ENCODE assay signal across 20 cellular contexts in genomic region chr2:151902829-151903228, GRCh38.
DNase-seq lines count a peak whose midpoint lies in the region; ATAC-seq and TF ChIP-seq lines count a peak whose summit lies in the region.
"Had no signal": no experiment of that assay in that cellular context is flagged by ENCODE, and none has a peak within 500 bp of the region (broad histone marks: within the 10 kb centered on the region; RNA-seq: fewer than 3 reads in every experiment).

No MANE protein-coding gene starts in this region.

- no peak overlapping the region for H2BK12ac ChIP-seq in H9 (ENCODE audit: insufficient read length, low read depth, low read length)

- H2BK20ac ChIP-seq in H9 (ENCODE audit: low read depth, low read length, poor library complexity, severe bottlenecking) = no peak overlapping the region

- no peaks in the 10 kb centered on the region for H3K23me2 ChIP-seq in H9 (ENCODE audit: insufficient read length, low read depth, low read length, poor library complexity, severe bottlenecking)

- H3K4me3 Mint-ChIP-seq in H9 = no peak overlapping the region
- H3K4me3 Mint-ChIP-seq: CD4-positive, CD25-positive, alpha-beta regulatory T cell; CD8-positive, alpha-beta memory T cell had no signal

- no peak overlapping the region for H3K27ac ChIP-seq in coronary artery
- no peak overlapping the region for H3K27ac ChIP-seq in H9 (ENCODE audit: insufficient read length, low read depth, low read length)

- DNase-seq in astrocyte of the hippocampus (ENCODE audit: low read depth, low spot score) = peak; percentile 9
- DNase-seq in iris pigment epithelial cell (ENCODE audit: low read depth) = peak; percentile 6
- DNase-seq in omental fat pad (ENCODE audit: low spot score) = no peak
- no peak for DNase-seq in HEK293T (ENCODE audit: extremely low spot score)
- DNase-seq in UCSD-AML1 (lab: John Stamatoyannopoulos, UW; ENCODE audit: unreplicated experiment) = no peak
- no peak for DNase-seq in coronary artery (ENCODE audit: low spot score)
- no peak for DNase-seq in H9
- DNase-seq: ACHN; BE2C; C1 segment of cervical spinal cord; CD4-positive, CD25-positive, alpha-beta regulatory T cell; CD8-positive, alpha-beta memory T cell; COR-L47; DMS 273 treated with DMSO at 0.1 percent for 48 hours; DMS53; DND-41; EL; GOT3; H7 had no signal

- TF ChIP-seq CTCF in omental fat pad (IDR thresholded peaks at IDR 0.05) (no peak), coronary artery (IDR thresholded peaks at IDR 0.05) (no peak), H9 (conservative IDR thresholded peaks at IDR 0.05) (no peak)

- H3K9ac ChIP-seq in H9 (ENCODE audit: extremely low read depth, insufficient read length, low read length) = no peak overlapping the region

- H3T11ph ChIP-seq in H9 (ENCODE audit: low read length) = no peak overlapping the region

- no peaks in the 10 kb centered on the region for H3K9me3 Mint-ChIP-seq in H9
- H3K9me3 Mint-ChIP-seq: CD8-positive, alpha-beta memory T cell had no signal

- H4K8ac ChIP-seq in H9 (replicated peaks; ENCODE audit: insufficient read length, low read depth, low read length) = no peak overlapping the region

- no CpG with 5 or more reads among the region's 3 CpGs for WGBS in H9 (ENCODE audit: extremely low coverage, insufficient read length, low lambda C conversion rate)

- no peak overlapping the region for H3K23ac ChIP-seq in H9 (ENCODE audit: insufficient read length, low read depth, low read length)

- H4K5ac ChIP-seq in H9 (ENCODE audit: insufficient read length, low read depth, low read length) = no peak overlapping the region

- no peak overlapping the region for H2BK5ac ChIP-seq in H9 (ENCODE audit: insufficient read length, low read length)

- H3K4me3 ChIP-seq in coronary artery = no peak overlapping the region
- H3K4me3 ChIP-seq: GM12878 had no signal

- H3K56ac ChIP-seq in H9 (ENCODE audit: insufficient read length, low read depth, low read length) = no peak overlapping the region

- no peaks in the 10 kb centered on the region for H4K20me1 ChIP-seq in H9 (ENCODE audit: control insufficient read depth, insufficient read depth, insufficient read length)

- no peaks in the 10 kb centered on the region; the same call in 1 of the 2 replicates for H3K27me3 ChIP-seq in H9 (ENCODE audit: insufficient read depth, low read length)
- H3K27me3 ChIP-seq: BE2C had no signal

- H2BK15ac ChIP-seq in H9 (ENCODE audit: low read depth, low read length) = no peak overlapping the region

- no peak overlapping the region for H2BK120ac ChIP-seq in H9 (ENCODE audit: low read depth, low read length, poor library complexity, severe bottlenecking)

- H3K18ac ChIP-seq in H9 (ENCODE audit: insufficient read length, low read depth, low read length) = no peak overlapping the region

- H3K4me1 Mint-ChIP-seq in H9 = peaks cover 3 to 4% of the 10 kb centered on the region in 2 experiments
- H3K4me1 Mint-ChIP-seq: CD4-positive, CD25-positive, alpha-beta regulatory T cell; CD8-positive, alpha-beta memory T cell had no signal

- peak; percentile 57 for ATAC-seq in omental fat pad (ENCODE audit: low FRiP score)
- ATAC-seq: GM12878 had no signal

- no peak overlapping the region for H3K27ac Mint-ChIP-seq in H9
- H3K27ac Mint-ChIP-seq: CD4-positive, CD25-positive, alpha-beta regulatory T cell; CD8-positive, alpha-beta memory T cell had no signal

- no peak overlapping the region for H2AK5ac ChIP-seq in H9 (ENCODE audit: insufficient read length, low read length)

- no peaks in the 10 kb centered on the region for H3K4me1 ChIP-seq in H9 (ENCODE audit: insufficient read depth, low read length)
- H3K4me1 ChIP-seq: BE2C had no signal

- H3K27me3 Mint-ChIP-seq in H9 (ENCODE audit: low read depth) = no peaks in the 10 kb centered on the region

- no peaks in the 10 kb centered on the region for H3K36me3 Mint-ChIP-seq in H9 (ENCODE audit: insufficient read depth in 1 of 3, low read depth in 3 of 3)
- H3K36me3 Mint-ChIP-seq: CD4-positive, CD25-positive, alpha-beta regulatory T cell; CD8-positive, alpha-beta memory T cell had no signal

- CTCF ChIA-PET in HEK293T (lab: Yijun Ruan, JAX) = no interaction called here

- H4K91ac ChIP-seq in H9 (ENCODE audit: insufficient read length, low read depth, low read length) = no peak overlapping the region

- POLR2A ChIA-PET in HEK293T (lab: Yijun Ruan, JAX) = no interaction called here

- H3K9me3 ChIP-seq in H9 (ENCODE audit: control insufficient read depth, low read depth, low read length) = no peaks in the 10 kb centered on the region
- H3K9me3 ChIP-seq: BE2C had no signal

- H2AFZ ChIP-seq in H9 (ENCODE audit: low read length) = no peak overlapping the region

- H3K14ac ChIP-seq in H9 (ENCODE audit: insufficient read depth, low read length) = no peak overlapping the region

- H3K4ac ChIP-seq in H9 (ENCODE audit: low read depth, low read length) = no peak overlapping the region

- H3K79me1 ChIP-seq in H9 (ENCODE audit: insufficient read depth, low read depth, low read length, poor library complexity, severe bottlenecking) = no peaks in the 10 kb centered on the region

- H3K79me2 ChIP-seq in H9 (ENCODE audit: insufficient read depth, low read length) = no peaks in the 10 kb centered on the region

- H3K4me2 ChIP-seq in H9 (ENCODE audit: insufficient read depth, insufficient read length, low read length) = no peak overlapping the region

TF ChIP-seq in HEK293T, 16 proteins besides CTCF, POLR2A, EP300 and RAD21:
- no peak for TF ChIP-seq NFRKB (IDR thresholded peaks at IDR 0.05)
- TF ChIP-seq CTBP1 (IDR thresholded peaks at IDR 0.05; ENCODE audit: borderline replicate concordance) = no peak

Comparison
In these comparisons a context has a peak if more than half of its experiments do, and no peak if none do; other contexts are left out.
1. DNase-seq: peak in astrocyte of the hippocampus (single experiment) and iris pigment epithelial cell (single experiment); none in omental fat pad (single experiment), HEK293T (single experiment), UCSD-AML1 (single experiment), coronary artery (single experiment) and H9 (single experiment).